Comparison of ENCODE assay signal across 2 cellular contexts in the genomic region with DNA sequence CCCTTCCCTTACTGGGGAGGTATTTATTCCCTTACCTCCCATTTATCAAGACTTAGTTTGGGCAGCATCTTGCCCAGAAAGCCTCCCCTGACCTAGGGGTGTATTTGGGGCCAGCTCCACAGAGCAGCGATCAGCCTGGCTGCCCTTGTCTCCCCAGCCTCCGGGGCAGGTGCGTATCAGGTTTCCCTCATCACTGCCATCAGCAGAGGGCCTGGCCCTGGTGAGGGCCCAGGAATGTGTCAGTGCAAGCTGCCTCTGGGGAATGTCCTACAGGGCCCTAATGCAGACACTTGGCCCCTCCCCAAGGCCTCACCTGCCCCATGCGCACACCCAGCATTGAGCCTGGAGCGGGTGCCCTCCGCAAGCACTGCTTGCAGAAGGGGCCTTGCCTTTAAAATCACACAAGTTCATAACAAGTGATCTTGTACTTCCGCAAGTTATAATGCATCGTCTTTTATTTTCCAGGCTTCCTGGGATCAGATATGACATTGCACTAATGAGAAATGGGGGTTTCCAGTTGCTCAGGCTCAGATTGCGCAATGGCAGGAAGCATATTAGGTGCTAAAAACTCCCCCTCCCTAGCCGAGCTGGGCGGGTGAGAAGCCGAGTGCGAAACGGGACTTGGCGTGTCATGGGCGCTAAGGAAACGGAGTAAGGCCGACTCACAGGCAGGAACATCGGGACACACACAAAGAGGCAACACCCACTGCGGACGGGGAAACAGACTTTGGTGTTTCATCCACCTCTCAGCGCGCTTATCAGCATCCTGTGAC.
TF ChIP-seq lines count a peak whose summit lies in the region.

No MANE protein-coding gene starts in this region.

TF ChIP-seq in IMR-90, 13 proteins besides CTCF, POLR2A, EP300 and RAD21 (continued from another document):
- peak; percentile 51; the same call in 1 of the 2 replicates for TF ChIP-seq NFE2L2 (IDR thresholded peaks at IDR 0.05; ENCODE audit: low read depth, low read length)

TF ChIP-seq in SK-N-SH, 30 proteins besides CTCF, POLR2A, EP300 and RAD21:
- TF ChIP-seq, protein P1, sequence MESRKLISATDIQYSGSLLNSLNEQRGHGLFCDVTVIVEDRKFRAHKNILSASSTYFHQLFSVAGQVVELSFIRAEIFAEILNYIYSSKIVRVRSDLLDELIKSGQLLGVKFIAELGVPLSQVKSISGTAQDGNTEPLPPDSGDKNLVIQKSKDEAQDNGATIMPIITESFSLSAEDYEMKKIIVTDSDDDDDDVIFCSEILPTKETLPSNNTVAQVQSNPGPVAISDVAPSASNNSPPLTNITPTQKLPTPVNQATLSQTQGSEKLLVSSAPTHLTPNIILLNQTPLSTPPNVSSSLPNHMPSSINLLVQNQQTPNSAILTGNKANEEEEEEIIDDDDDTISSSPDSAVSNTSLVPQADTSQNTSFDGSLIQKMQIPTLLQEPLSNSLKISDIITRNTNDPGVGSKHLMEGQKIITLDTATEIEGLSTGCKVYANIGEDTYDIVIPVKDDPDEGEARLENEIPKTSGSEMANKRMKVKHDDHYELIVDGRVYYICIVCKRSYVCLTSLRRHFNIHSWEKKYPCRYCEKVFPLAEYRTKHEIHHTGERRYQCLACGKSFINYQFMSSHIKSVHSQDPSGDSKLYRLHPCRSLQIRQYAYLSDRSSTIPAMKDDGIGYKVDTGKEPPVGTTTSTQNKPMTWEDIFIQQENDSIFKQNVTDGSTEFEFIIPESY (IDR thresholded peaks at IDR 0.05; ENCODE audit: borderline replicate concordance, low read depth) = no peak
- no peak for TF ChIP-seq USF2 (IDR thresholded peaks at IDR 0.05; ENCODE audit: borderline replicate concordance, low read depth, low read length)
- no peak for TF ChIP-seq NFIC (IDR thresholded peaks at IDR 0.05; ENCODE audit: borderline replicate concordance)
- TF ChIP-seq SMC3 (IDR thresholded peaks at IDR 0.05; ENCODE audit: low read depth, low read length) = no peak
